ENCODE assay signal across 8 cellular contexts in the genomic region with DNA sequence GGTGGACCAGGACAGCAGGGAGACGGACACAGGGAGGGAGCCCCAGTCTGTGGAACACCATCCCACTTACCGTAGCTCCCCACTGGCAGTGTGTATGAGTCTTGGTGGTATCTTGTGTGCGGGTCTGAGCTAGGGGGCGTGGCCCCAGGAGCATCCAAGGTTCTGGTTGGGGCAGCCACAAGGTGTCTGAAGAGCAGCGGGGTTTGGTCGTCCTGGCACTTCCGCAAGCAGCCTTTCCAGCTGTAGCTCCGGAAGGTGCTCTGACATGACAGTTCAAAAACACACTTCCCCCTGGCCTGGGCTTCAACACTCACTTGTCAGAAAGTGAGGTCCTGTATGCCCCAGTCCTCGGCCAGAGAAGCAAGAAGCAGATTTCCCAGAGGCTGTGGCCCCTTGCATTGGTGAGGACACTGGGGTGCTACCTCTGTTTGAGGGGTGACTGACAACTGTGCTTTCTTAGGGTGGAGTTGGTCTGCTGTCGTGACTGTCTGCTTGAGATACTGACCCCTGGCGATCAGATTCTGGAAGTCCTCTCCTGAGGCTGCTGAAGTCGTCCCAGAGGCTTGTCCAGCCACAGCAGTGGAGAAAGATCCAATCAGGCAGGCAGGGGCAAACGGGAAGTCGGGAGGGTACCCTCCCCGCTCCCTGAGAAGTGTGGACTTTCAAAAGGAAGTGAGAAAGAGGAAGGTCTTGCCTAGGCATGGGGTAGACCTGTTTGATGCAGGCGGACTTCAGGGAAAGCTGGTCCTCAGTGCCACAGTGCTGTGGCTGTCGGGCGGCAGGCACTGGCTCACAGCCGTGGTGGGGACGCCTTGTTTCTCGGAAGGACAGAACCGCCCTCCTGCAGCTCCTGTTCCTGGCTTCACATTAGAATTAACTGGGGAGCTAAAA. TPM values are rescaled to one million over a fixed set of nuclear protein-coding genes. Genes with fewer than 3 reads are reported as not detected.
DNase-seq lines count a peak whose midpoint lies in the region; ATAC-seq and TF ChIP-seq lines count a peak whose summit lies in the region.

No MANE protein-coding gene starts in this region.

- 44 to 53% (median 44%) methylated on average over 17 to 22 of the region's 22 CpGs for WGBS in heart left ventricle, 4 donors

- TF ChIP-seq POLR2A in heart left ventricle (IDR thresholded peaks at IDR 0.05), result no peak

- peak overlapping the region in 10 of 12 donors; percentile 2 to 89 (median 31) for H3K27ac ChIP-seq in heart left ventricle

- H3K4me3 Mint-ChIP-seq in activated naive CD8-positive, alpha-beta T cell treated with anti-CD3 and anti-CD28 coated beads for 36 hours, result peak overlapping the region; percentile 55

- H3K4me1 ChIP-seq in heart left ventricle, result peaks cover 0 to 59% (median 8%) of the 10 kb centered on the region in 12 donors

- ATAC-seq in HG02623 (IDR thresholded peaks at IDR 0.05; ENCODE audit: unreplicated experiment) (peak; percentile 83), heart left ventricle (peak; percentile 68 to 83 (median 82))

- H3K27me3 ChIP-seq in heart left ventricle, result no peaks in the 10 kb centered on the region

- no peaks in the 10 kb centered on the region for H3K36me3 ChIP-seq in heart left ventricle

- no peaks in the 10 kb centered on the region for H3K9me3 Mint-ChIP-seq in activated naive CD8-positive, alpha-beta T cell treated with anti-CD3 and anti-CD28 coated beads for 36 hours

- intact Hi-C loops in heart left ventricle (cut with DNase I), result loop anchor here in 5 of 10 donors (2.0 to 5.0 kb wide), 3 partner anchors 39 to 44 kb away; no protein-coding TSS in a partner anchor

- H3K27ac Mint-ChIP-seq in activated naive CD8-positive, alpha-beta T cell treated with anti-CD3 and anti-CD28 coated beads for 36 hours, result peak overlapping the region; percentile 65

- H3K9me3 ChIP-seq in heart left ventricle, result no peaks in the 10 kb centered on the region

- TF ChIP-seq CTCF in heart left ventricle (IDR thresholded peaks at IDR 0.05), result peak; percentile 47 to 78 (median 62)

- peaks cover 48% of the 10 kb centered on the region for H3K4me1 Mint-ChIP-seq in activated naive CD8-positive, alpha-beta T cell treated with anti-CD3 and anti-CD28 coated beads for 36 hours

- peak; percentile 32 for DNase-seq in stimulated activated CD4-positive, alpha-beta T cell treated with anti-CD3 and anti-CD28 coated beads, Interleukin-2, amount 100 ng/mL, for 4 hours (ENCODE audit: low read depth)
- DNase-seq in stimulated activated CD4-positive, alpha-beta T cell treated with anti-CD3 and anti-CD28 coated beads, Interleukin-1b, Interleukin-23, amount 100 ng/mL, for 48 hours, result no peak
- DNase-seq in NCI-H460 (ENCODE audit: extremely low read depth, low read depth), result peak; percentile 29
- peak; percentile 51 for DNase-seq in activated naive CD8-positive, alpha-beta T cell treated with anti-CD3 and anti-CD28 coated beads for 36 hours
- DNase-seq in heart left ventricle, result peak in 4 of 5 donors; percentile 63 to 79 (median 70)
- DNase-seq in pons (ENCODE audit: low spot score), result peak; percentile 90
- no peak for DNase-seq in NCI-H128 (lab: John Stamatoyannopoulos, UW; ENCODE audit: unreplicated experiment)

- H3K27me3 Mint-ChIP-seq in activated naive CD8-positive, alpha-beta T cell treated with anti-CD3 and anti-CD28 coated beads for 36 hours, result no peaks in the 10 kb centered on the region

- H3K4me3 ChIP-seq in heart left ventricle, result peak overlapping the region in 3 of 12 donors; percentile 1 to 34 (median 13)

- H3K36me3 Mint-ChIP-seq in activated naive CD8-positive, alpha-beta T cell treated with anti-CD3 and anti-CD28 coated beads for 36 hours, result peaks cover 31% of the 10 kb centered on the region

RNA-seq across cellular contexts. Expression of a gene that starts 51.4 kb away (rescaled TPM):
- total RNA-seq in NCI-H460 (2014; rRNA removed; shearing (Covaris generic)), result 15.0 and 15.1 TPM in 2 replicates
- polyA plus RNA-seq in NCI-H460 (2014; cell fraction: nucleus; rRNA removed), result 14.3 and 16.5 TPM in 2 replicates
- 10 to 100 TPM; 72.6 to 73.0 TPM for total RNA-seq in activated naive CD8-positive, alpha-beta T cell treated with anti-CD3 and anti-CD28 coated beads for 36 hours
- total RNA-seq in heart left ventricle, result 10 to 100 TPM in 7 of 9 donors, 1 to 10 TPM in 2; 8.4 to 53.1 (median 15.1) TPM
- 10 to 100 TPM in 1 of 2 donors, 1 to 10 TPM in 1; 6.2 to 11.9 TPM for polyA plus RNA-seq in heart left ventricle

Comparison
In these comparisons a context has a peak if more than half of its experiments do, and no peak if none do; other contexts are left out.
1. DNase-seq: peak in stimulated activated CD4-positive, alpha-beta T cell treated with anti-CD3 and anti-CD28 coated beads, Interleukin-2, amount 100 ng/mL, for 4 hours (single experiment), NCI-H460 (single experiment), activated naive CD8-positive, alpha-beta T cell treated with anti-CD3 and anti-CD28 coated beads for 36 hours (single experiment), heart left ventricle (4 of 5) and pons (single experiment); none in stimulated activated CD4-positive, alpha-beta T cell treated with anti-CD3 and anti-CD28 coated beads, Interleukin-1b, Interleukin-23, amount 100 ng/mL, for 48 hours (single experiment) and NCI-H128 (single experiment).